Comparison of ENCODE assay signal across 27 cellular contexts in the genomic region with DNA sequence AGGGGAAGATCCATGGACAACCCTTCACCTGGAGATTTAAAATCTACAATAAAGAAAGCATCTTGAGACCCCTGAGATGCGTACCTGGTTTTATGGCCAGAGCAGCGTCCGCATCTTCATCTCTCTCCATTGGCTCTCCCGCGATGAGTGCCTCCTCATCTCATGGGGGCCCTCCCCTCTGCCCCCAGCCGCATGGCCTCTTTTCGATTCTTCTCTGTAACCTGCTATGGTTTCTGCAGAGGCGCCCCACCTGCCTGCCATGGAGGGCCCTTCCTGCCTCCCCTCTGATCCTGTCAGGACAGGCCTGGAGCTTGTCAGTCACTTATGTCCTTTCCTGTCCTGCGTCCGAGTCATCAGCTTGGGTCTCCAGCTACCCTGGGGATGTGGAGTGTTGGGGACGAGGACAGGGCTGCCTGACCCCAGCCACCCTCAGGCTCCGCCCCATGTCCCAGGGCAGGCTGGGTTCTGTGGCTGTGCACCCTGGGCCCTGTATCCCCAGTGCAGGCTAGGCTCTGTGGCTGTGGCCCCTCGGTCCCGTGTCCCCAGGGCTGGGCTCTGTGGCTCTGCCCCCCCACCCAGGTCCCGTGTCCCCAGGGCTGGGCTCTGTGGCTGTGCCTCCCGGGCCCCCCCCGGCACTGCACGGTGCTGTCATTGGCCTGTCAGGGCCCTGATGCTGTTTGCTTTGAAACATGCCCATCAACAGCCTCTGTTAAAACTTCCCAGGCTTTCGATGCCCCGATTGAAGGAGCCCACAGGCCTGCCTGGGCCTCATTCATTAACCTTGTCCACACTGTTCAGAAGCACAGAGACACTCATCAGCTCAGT.
DNase-seq lines count a peak whose midpoint lies in the region; ATAC-seq and TF ChIP-seq lines count a peak whose summit lies in the region.
"Had no signal": no experiment of that assay in that cellular context is flagged by ENCODE, and none has a peak within 500 bp of the region (broad histone marks: within the 10 kb centered on the region; RNA-seq: fewer than 3 reads in every experiment).

No MANE protein-coding gene starts in this region.

- peak; percentile 17 for DNase-seq in D341Med (ENCODE audit: low spot score)
- peak; percentile 37 for DNase-seq in endodermal cell
- peak; percentile 77 for DNase-seq in posterior vena cava (ENCODE audit: low spot score)
- no peak for DNase-seq in NCI-H226
- no peak for DNase-seq in GM03348 (ENCODE audit: low spot score)
- no peak for DNase-seq in inferior parietal cortex (ENCODE audit: extremely low spot score)
- DNase-seq: activated CD4-positive, alpha-beta T cell treated with anti-CD3 and anti-CD28 coated beads for 4 hours; amygdala; DMS79 treated with DMSO at 0.1 percent for 48 hours; gastrocnemius medialis; GF-D8; naive B cell; NCI-H1417 treated with DMSO at 0.1 percent for 48 hours; NCI-H2081; NCI-H345; small intestine; substantia nigra; T-helper 2 cell; uterus had no signal

- no peaks in the 10 kb centered on the region for H3K36me3 Mint-ChIP-seq in endodermal cell (ENCODE audit: low read depth)
- H3K36me3 Mint-ChIP-seq: activated naive CD4-positive, alpha-beta T cell treated with anti-CD3 and anti-CD28 coated beads, Interleukin-2, amount 50 U/mL, for 24 hours; naive B cell had no signal

- no peaks in the 10 kb centered on the region for H3K9me3 Mint-ChIP-seq in endodermal cell
- H3K9me3 Mint-ChIP-seq: activated naive CD4-positive, alpha-beta T cell treated with anti-CD3 and anti-CD28 coated beads, Interleukin-2, amount 50 U/mL, for 24 hours had no signal

- no peak for TF ChIP-seq CTCF in endodermal cell (conservative IDR thresholded peaks at IDR 0.05)

- peaks cover 5% of the 10 kb centered on the region for H3K27me3 Mint-ChIP-seq in endodermal cell (ENCODE audit: insufficient read depth)

- intact Hi-C loops in posterior vena cava (cut with DNase I): loop anchor here in 1 of 2 donors (10.0 kb wide), 1 partner anchor 889 kb away; no protein-coding TSS in a partner anchor

- H3K4me3 Mint-ChIP-seq in endodermal cell: no peak overlapping the region
- H3K4me3 Mint-ChIP-seq: activated naive CD4-positive, alpha-beta T cell treated with anti-CD3 and anti-CD28 coated beads, Interleukin-2, amount 50 U/mL, for 24 hours; naive B cell had no signal

- H3K4me1 ChIP-seq in BLaER1 (peaks cover 58% of the 10 kb centered on the region), endodermal cell (ENCODE audit: control insufficient read depth, insufficient read depth, low read length) (no peaks in the 10 kb centered on the region)
- H3K4me1 ChIP-seq: breast epithelium, gastrocnemius medialis, uterus had no signal

- peaks cover 11% of the 10 kb centered on the region for H3K4me1 Mint-ChIP-seq in endodermal cell
- H3K4me1 Mint-ChIP-seq: activated naive CD4-positive, alpha-beta T cell treated with anti-CD3 and anti-CD28 coated beads, Interleukin-2, amount 50 U/mL, for 24 hours; naive B cell had no signal

- H3K4me2 ChIP-seq in BLaER1: peak overlapping the region; percentile 11; the same call in 1 of the 2 replicates
- H3K4me2 ChIP-seq: hepatocyte had no signal

- H3K27ac ChIP-seq in BLaER1 (no peak overlapping the region; the same call in 1 of the 2 replicates), endodermal cell (ENCODE audit: low read depth, low read length) (no peak overlapping the region)
- H3K27ac ChIP-seq: breast epithelium, C4-2B, gastrocnemius medialis, hepatocyte, HL-60, uterus had no signal

- no peaks in the 10 kb centered on the region for H4K20me1 ChIP-seq in BLaER1

- H3K4me3 ChIP-seq in BLaER1 (no peak overlapping the region), endodermal cell (ENCODE audit: low read length) (no peak overlapping the region)
- H3K4me3 ChIP-seq: breast epithelium, gastrocnemius medialis, hepatocyte, uterus had no signal

- no peaks in the 10 kb centered on the region for H3K9me3 ChIP-seq in BLaER1
- no peaks in the 10 kb centered on the region for H3K9me3 ChIP-seq in endodermal cell (ENCODE audit: control insufficient read depth, low read length)
- H3K9me3 ChIP-seq: breast epithelium, gastrocnemius medialis, uterus had no signal

- H3K9ac ChIP-seq in BLaER1: peak overlapping the region; percentile 37; the same call in 1 of the 2 replicates
- no peak overlapping the region for H3K9ac ChIP-seq in endodermal cell (ENCODE audit: extremely low read depth, low read length, poor library complexity, severe bottlenecking)

- no peaks in the 10 kb centered on the region for H3K27me3 ChIP-seq in BLaER1
- no peaks in the 10 kb centered on the region for H3K27me3 ChIP-seq in endodermal cell (ENCODE audit: control insufficient read depth, insufficient read depth, low read length, poor library complexity, severe bottlenecking)
- H3K27me3 ChIP-seq: breast epithelium, gastrocnemius medialis, hepatocyte, uterus had no signal

- no peak overlapping the region for H3K27ac Mint-ChIP-seq in endodermal cell
- H3K27ac Mint-ChIP-seq: activated naive CD4-positive, alpha-beta T cell treated with anti-CD3 and anti-CD28 coated beads, Interleukin-2, amount 50 U/mL, for 24 hours; naive B cell had no signal

- ATAC-seq in GM21619 (IDR thresholded peaks at IDR 0.05; ENCODE audit: unreplicated experiment): no peak
- ATAC-seq: gastrocnemius medialis, left lobe of liver had no signal

- H3K36me3 ChIP-seq in BLaER1 (no peaks in the 10 kb centered on the region), endodermal cell (ENCODE audit: control insufficient read depth, insufficient read depth, low read length) (no peaks in the 10 kb centered on the region)
- H3K36me3 ChIP-seq: breast epithelium, gastrocnemius medialis, uterus had no signal

- WGBS in endodermal cell (ENCODE audit: insufficient coverage in 1 of 2, insufficient read length in 1 of 2), 2 experiments: 81 to 88% methylated on average over 10 to 20 of the region's 20 CpGs

Comparison
In these comparisons a context has a peak if more than half of its experiments do, and no peak if none do; other contexts are left out.
1. DNase-seq: peak in D341Med (single experiment), endodermal cell (single experiment) and posterior vena cava (single experiment); none in NCI-H226 (single experiment), GM03348 (single experiment) and inferior parietal cortex (single experiment).